ENCODE assay signal across 1 cellular context in genomic region chr4:186190456-186191265, GRCh38.
TF ChIP-seq lines count a peak whose summit lies in the region.

No MANE protein-coding gene starts in this region.

TF ChIP-seq in HepG2, 621 proteins besides CTCF, POLR2A, EP300 and RAD21 (continued from another document and continues in another):
- TF ChIP-seq TRAFD1 (CRISPR knock-in tag; IDR thresholded peaks at IDR 0.05; ENCODE audit: borderline replicate concordance), result 0 out of 2 replicates have a peak, but pooled peaks have one; percentile 33
- no peak for TF ChIP-seq PAF1 (CRISPR knock-in tag; IDR thresholded peaks at IDR 0.05)
- TF ChIP-seq PITX1 (CRISPR knock-in tag; IDR thresholded peaks at IDR 0.05), result 0 out of 2 replicates have a peak, but pooled peaks have one; percentile 11
- TF ChIP-seq ZBTB40 (IDR thresholded peaks at IDR 0.05), result no peak
- TF ChIP-seq ZBTB40 (CRISPR knock-in tag; IDR thresholded peaks at IDR 0.05), result no peak
- TF ChIP-seq ELK4 (CRISPR knock-in tag; IDR thresholded peaks at IDR 0.05; ENCODE audit: borderline replicate concordance), result no peak
- no peak for TF ChIP-seq ZSCAN12 (CRISPR knock-in tag; IDR thresholded peaks at IDR 0.05)
- TF ChIP-seq AHDC1 (CRISPR knock-in tag; IDR thresholded peaks at IDR 0.05; ENCODE audit: borderline replicate concordance), result no peak
- TF ChIP-seq PHF8 (CRISPR knock-in tag; IDR thresholded peaks at IDR 0.05), result no peak
- no peak for TF ChIP-seq ZBTB43 (CRISPR knock-in tag; conservative IDR thresholded peaks at IDR 0.05)
- TF ChIP-seq KIAA2018 (CRISPR knock-in tag; IDR thresholded peaks at IDR 0.05; ENCODE audit: borderline replicate concordance), result 0 out of 2 replicates have a peak, but pooled peaks have one; percentile 6
- TF ChIP-seq NFATC3 (CRISPR knock-in tag; IDR thresholded peaks at IDR 0.05), result no peak
- peak; percentile 28; the same call in 1 of the 2 replicates for TF ChIP-seq DMAP1 (CRISPR knock-in tag; IDR thresholded peaks at IDR 0.05)
- TF ChIP-seq ZSCAN21 (CRISPR knock-in tag; IDR thresholded peaks at IDR 0.05; ENCODE audit: borderline replicate concordance), result no peak
- no peak for TF ChIP-seq ATF2 (CRISPR knock-in tag; IDR thresholded peaks at IDR 0.05)
